8 cellular contexts compared by ENCODE assay signal in the genomic region with DNA sequence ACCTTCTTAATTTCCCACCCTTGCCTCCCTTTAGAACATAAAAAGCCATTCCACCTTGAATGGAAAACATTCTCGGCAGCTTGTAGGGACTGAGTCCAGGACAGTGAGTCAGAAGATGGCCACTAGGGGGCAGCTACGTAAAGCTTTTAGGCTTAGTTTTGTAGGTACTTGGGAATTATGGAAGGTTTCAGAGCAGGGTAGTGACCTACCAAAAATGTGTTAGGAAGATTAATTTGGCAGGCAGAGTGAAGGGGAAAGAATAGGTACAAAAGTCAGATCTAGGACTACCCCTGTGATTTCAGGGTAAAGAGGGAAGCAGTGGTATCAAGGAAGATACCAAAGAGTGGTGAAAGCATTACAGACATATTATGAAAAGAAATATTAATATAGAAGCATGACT.
DNase-seq lines count a peak whose midpoint lies in the region; ATAC-seq lines count a peak whose summit lies in the region.

No MANE protein-coding gene starts in this region.

- no peak overlapping the region for H3K27ac Mint-ChIP-seq in activated T-cell treated with anti-CD3 and anti-CD28 coated beads, Interleukin-2, amount 50 U/mL, for 24 hours

- ATAC-seq in GM18868 (IDR thresholded peaks at IDR 0.05; ENCODE audit: unreplicated experiment), result peak; percentile 71
- peak; percentile 59 for ATAC-seq in HG03139 (IDR thresholded peaks at IDR 0.05; ENCODE audit: unreplicated experiment)
- ATAC-seq in left ventricle myocardium superior, result peak; percentile 68
- peak; percentile 91 for ATAC-seq in sciatic nerve

- H3K9me3 Mint-ChIP-seq in activated T-cell treated with anti-CD3 and anti-CD28 coated beads, Interleukin-2, amount 50 U/mL, for 24 hours, result peaks cover 3% of the 10 kb centered on the region

- H3K27me3 Mint-ChIP-seq in activated T-cell treated with anti-CD3 and anti-CD28 coated beads, Interleukin-2, amount 50 U/mL, for 24 hours, result no peaks in the 10 kb centered on the region

- no peak overlapping the region for H3K4me3 Mint-ChIP-seq in activated T-cell treated with anti-CD3 and anti-CD28 coated beads, Interleukin-2, amount 50 U/mL, for 24 hours

- intact Hi-C loops in left ventricle myocardium superior (cut with micrococcal nuclease), result loop anchor here (5.0 to 10.0 kb wide), 2 partner anchors 47 to 655 kb away; no protein-coding TSS in a partner anchor
- intact Hi-C loops in sciatic nerve (cut with DNase I), result no loop called here

- no peaks in the 10 kb centered on the region for H3K36me3 Mint-ChIP-seq in activated T-cell treated with anti-CD3 and anti-CD28 coated beads, Interleukin-2, amount 50 U/mL, for 24 hours (ENCODE audit: low read depth)

- DNase-seq in CMK (ENCODE audit: low read depth) (peak; percentile 45), NCI-H345 (lab: John Stamatoyannopoulos, UW) (peak; percentile 54), left ventricle myocardium superior (peak; percentile 67), sciatic nerve (ENCODE audit: low spot score) (peak; percentile 87), NCI-H774 (lab: John Stamatoyannopoulos, UW) (no peak)
- peak; percentile 32 for DNase-seq in activated T-cell treated with anti-CD3 and anti-CD28 coated beads, Interleukin-2, amount 50 U/mL, for 24 hours

- no peaks in the 10 kb centered on the region for H3K4me1 Mint-ChIP-seq in activated T-cell treated with anti-CD3 and anti-CD28 coated beads, Interleukin-2, amount 50 U/mL, for 24 hours (ENCODE audit: low read depth)
